28 cellular contexts compared by ENCODE assay signal in the genomic region with DNA sequence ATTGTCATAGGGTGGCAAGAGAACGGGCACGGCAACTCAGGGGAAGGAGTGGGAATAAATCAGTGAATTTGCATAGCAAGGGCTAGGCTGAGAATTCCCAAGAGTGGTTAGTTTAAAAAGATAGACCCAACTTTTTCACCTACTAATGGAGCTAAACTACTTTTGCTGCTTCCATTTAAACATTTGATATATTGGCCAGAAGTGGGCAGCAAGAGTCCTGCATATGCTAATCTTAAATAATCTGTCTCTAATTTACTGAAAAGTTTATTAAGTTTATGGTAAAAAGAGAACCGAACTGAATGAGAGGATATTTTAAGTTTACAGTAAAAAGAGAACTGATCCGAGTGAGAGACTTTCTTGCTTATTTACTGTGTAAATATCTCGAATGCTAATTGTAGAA.
"Had no signal": no experiment of that assay in that cellular context is flagged by ENCODE, and none has a peak within 500 bp of the region (broad histone marks: within the 10 kb centered on the region; RNA-seq: fewer than 3 reads in every experiment).

No MANE protein-coding gene starts in this region.

- H3K4me2 ChIP-seq: PC-9 had no signal

- H3K4me1 Mint-ChIP-seq: activated CD8-positive, alpha-beta memory T cell treated with anti-CD3 and anti-CD28 coated beads, Interleukin-2, amount 10 ng/mL, durations not matched to agents 7 days and 5 days; activated naive CD8-positive, alpha-beta T cell treated with anti-CD3 and anti-CD28 coated beads for 36 hours had no signal

- H3K36me3 ChIP-seq: brain microvascular endothelial cell had no signal

- H3K27me3 ChIP-seq: brain microvascular endothelial cell had no signal

- H3K4me3 ChIP-seq: PC-9, SK-N-MC had no signal

- H3K4me3 Mint-ChIP-seq: activated CD4-positive, alpha-beta memory T cell treated with anti-CD3 and anti-CD28 coated beads for 36 hours; activated CD8-positive, alpha-beta memory T cell treated with anti-CD3 and anti-CD28 coated beads, Interleukin-2, amount 10 ng/mL, durations not matched to agents 7 days and 5 days; activated naive CD8-positive, alpha-beta T cell treated with anti-CD3 and anti-CD28 coated beads for 36 hours had no signal

- H3K27ac Mint-ChIP-seq: activated CD4-positive, alpha-beta memory T cell treated with anti-CD3 and anti-CD28 coated beads for 36 hours; activated CD8-positive, alpha-beta memory T cell treated with anti-CD3 and anti-CD28 coated beads, Interleukin-2, amount 10 ng/mL, durations not matched to agents 7 days and 5 days; activated naive CD8-positive, alpha-beta T cell treated with anti-CD3 and anti-CD28 coated beads for 36 hours had no signal

- H3K27ac ChIP-seq: brain microvascular endothelial cell, PC-9, SK-N-MC had no signal

- ATAC-seq: activated CD4-positive, CD25-positive, alpha-beta regulatory T cell treated with anti-CD3 and anti-CD28 coated beads, Interleukin-2, amount 50 U/mL, for 24 hours; activated CD8-positive, alpha-beta memory T cell treated with anti-CD3 and anti-CD28 coated beads, Interleukin-2, amount 10 ng/mL, durations not matched to agents 7 days and 5 days had no signal

- H2AFZ ChIP-seq: PC-9 had no signal

- H3K36me3 Mint-ChIP-seq: activated CD4-positive, alpha-beta memory T cell treated with anti-CD3 and anti-CD28 coated beads for 36 hours; activated CD8-positive, alpha-beta memory T cell treated with anti-CD3 and anti-CD28 coated beads, Interleukin-2, amount 10 ng/mL, durations not matched to agents 7 days and 5 days; activated naive CD8-positive, alpha-beta T cell treated with anti-CD3 and anti-CD28 coated beads for 36 hours had no signal

- H3K27me3 Mint-ChIP-seq: activated CD4-positive, alpha-beta memory T cell treated with anti-CD3 and anti-CD28 coated beads for 36 hours; activated CD8-positive, alpha-beta memory T cell treated with anti-CD3 and anti-CD28 coated beads, Interleukin-2, amount 10 ng/mL, durations not matched to agents 7 days and 5 days; activated naive CD8-positive, alpha-beta T cell treated with anti-CD3 and anti-CD28 coated beads for 36 hours had no signal

- DNase-seq: activated CD4-positive, alpha-beta memory T cell treated with anti-CD3 and anti-CD28 coated beads for 36 hours; activated CD4-positive, alpha-beta T cell treated with anti-CD3 and anti-CD28 coated beads for 4 hours; activated CD4-positive, alpha-beta T cell treated with anti-CD3 and anti-CD28 coated beads, Interleukin-2, amount 50 U/mL, for 1 hour; activated CD8-positive, alpha-beta memory T cell treated with anti-CD3 and anti-CD28 coated beads for 24 hours; activated CD8-positive, alpha-beta memory T cell treated with anti-CD3 and anti-CD28 coated beads, Interleukin-2, amount 10 ng/mL, durations not matched to agents 7 days and 5 days; activated CD8-positive, alpha-beta memory T cell treated with anti-CD3 and anti-CD28 coated beads, Interleukin-2, amount 50 U/mL, for 48 hours; activated effector memory CD4-positive, alpha-beta T cell treated with Interleukin-2 at 50 U/mL for 16 hours; activated naive CD4-positive, alpha-beta T cell treated with anti-CD3 and anti-CD28 coated beads, Interleukin-2, amount 50 U/mL, for 16 hours; activated naive CD8-positive, alpha-beta T cell treated with anti-CD3 and anti-CD28 coated beads for 36 hours; activated T-cell treated with anti-CD3 and anti-CD28 coated beads, Interleukin-2, amount 50 U/mL, for 48 hours; amniotic stem cell; aorta; brain microvascular endothelial cell; central memory CD4-positive, alpha-beta T cell; NCI-H1105; NCI-H1417 treated with DMSO at 0.1 percent for 48 hours; NCI-H187 treated with DMSO at 0.1 percent for 48 hours; NCI-H2081; NCI-H2171 treated with DMSO at 0.1 percent for 48 hours; NCI-H2227 treated with DMSO at 0.1 percent for 48 hours; NCI-H446 treated with DMSO at 0.1 percent for 48 hours; NCI-H524 treated with DMSO at 0.1 percent for 48 hours; NK-92 treated with Interleukin-12 subunit alpha and Interleukin-12 subunit beta, amount 100 ng/mL, for 24 hours; PC-9; Right ventricle myocardium superior; T1000 had no signal
